ENCODE assay signal across 10 cellular contexts in the genomic region with DNA sequence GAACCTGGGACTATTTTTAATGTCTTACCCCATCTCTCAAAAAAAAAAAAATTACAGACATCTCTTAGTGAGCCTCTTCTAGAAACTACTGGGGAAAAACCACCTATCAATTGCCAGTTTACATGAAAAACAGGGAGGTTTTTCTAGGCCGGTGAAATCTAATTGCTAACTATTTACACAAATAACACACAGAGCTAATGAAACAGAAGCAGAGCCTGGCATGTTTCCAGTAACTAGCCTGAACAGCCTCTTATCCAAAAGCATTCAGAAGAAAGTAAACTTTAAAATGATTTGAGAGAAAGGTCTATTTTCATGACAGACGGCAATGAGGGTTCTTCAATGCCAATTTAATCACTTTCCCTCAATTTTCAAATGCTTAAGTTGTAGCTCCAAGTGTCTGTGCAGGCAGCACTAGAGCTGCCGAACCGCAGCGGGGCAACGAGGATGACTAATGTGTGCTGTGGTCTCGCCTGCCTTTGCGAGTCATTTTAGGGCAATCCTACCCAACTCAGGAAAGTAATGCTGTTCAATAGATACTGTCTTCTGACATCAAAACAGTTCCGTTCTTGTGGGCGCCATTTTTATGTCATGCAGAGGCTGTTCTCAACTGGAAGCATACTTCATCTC.
DNase-seq lines count a peak whose midpoint lies in the region; ATAC-seq, FAIRE-seq and TF ChIP-seq lines count a peak whose summit lies in the region.
"Had no signal": no experiment of that assay in that cellular context is flagged by ENCODE, and none has a peak within 500 bp of the region (broad histone marks: within the 10 kb centered on the region; RNA-seq: fewer than 3 reads in every experiment).

No MANE protein-coding gene starts in this region.

- TF ChIP-seq POLR2A in right lobe of liver (IDR thresholded peaks at IDR 0.05) (no peak), HepG2 (IDR thresholded peaks at IDR 0.05; ENCODE audit: insufficient read depth in 1 of 2, low read depth in 2 of 2, low read length in 2 of 2) (no peak), uterus (IDR thresholded peaks at IDR 0.05) (no peak)

- ATAC-seq in right lobe of liver = peak in 3 of 4 donors; percentile 43 to 51 (median 44)
- no peak for ATAC-seq in HepG2
- ATAC-seq in WTC11 = no peak

- no peak overlapping the region for H3K27ac ChIP-seq in right lobe of liver
- no peak overlapping the region for H3K27ac ChIP-seq in HepG2 (ENCODE audit: extremely low read length, insufficient read depth, low read length)
- no peak overlapping the region for H3K27ac ChIP-seq in trophoblast cell (ENCODE audit: low read depth, low read length)
- H3K27ac ChIP-seq in uterus = no peak overlapping the region

- H3K4me3 ChIP-seq in right lobe of liver (no peak overlapping the region), HepG2 (replicated peaks in 1 of 3; ENCODE audit: insufficient read depth in 1 of 3, low read depth in 2 of 3, low read length in 3 of 3) (no peak overlapping the region), fibroblast of villous mesenchyme (ENCODE audit: low read depth, low read length) (no peak overlapping the region), trophoblast cell (ENCODE audit: low read depth, low read length) (no peak overlapping the region), uterus (no peak overlapping the region)

- H3K18ac ChIP-seq in trophoblast cell (ENCODE audit: low read length) = no peak overlapping the region

- H4K91ac ChIP-seq in trophoblast cell (ENCODE audit: low read depth, low read length) = no peak overlapping the region

- TF ChIP-seq CTCF in right lobe of liver (IDR thresholded peaks at IDR 0.05) (no peak), HepG2 (CRISPR knock-in tag; IDR thresholded peaks at IDR 0.05) (no peak), WTC11 (IDR thresholded peaks at IDR 0.05) (no peak), fibroblast of villous mesenchyme (IDR thresholded peaks at IDR 0.05; ENCODE audit: insufficient read depth, low read depth, low read length) (no peak), type B pancreatic cell (conservative IDR thresholded peaks at IDR 0.05) (no peak), uterus (IDR thresholded peaks at IDR 0.05) (no peak)

- H3K4ac ChIP-seq in trophoblast cell (ENCODE audit: low read depth, low read length) = no peak overlapping the region

- H2AFZ ChIP-seq in HepG2 (ENCODE audit: low read length) (no peak overlapping the region), trophoblast cell (ENCODE audit: insufficient read depth, low read length, poor library complexity) (no peak overlapping the region)

- H3K27me3 Mint-ChIP-seq in WTC11 (ENCODE audit: low read depth) = no peaks in the 10 kb centered on the region
- H3K27me3 Mint-ChIP-seq in type B pancreatic cell = no peaks in the 10 kb centered on the region

- intact Hi-C loops in right lobe of liver (cut with DNase I) = no loop called here
- intact Hi-C loops in HepG2 (cut with micrococcal nuclease; ENCODE audit: unreplicated experiment) = no loop called here
- intact Hi-C loops in uterus (cut with DNase I; ENCODE audit: low total_unique reads) = no loop called here

- DNase-seq in right lobe of liver (no peak), HepG2 (ENCODE audit: low spot score) (no peak), WTC11 (ENCODE audit: low spot score) (no peak), fibroblast of villous mesenchyme (ENCODE audit: low read depth) (peak; percentile 36), type B pancreatic cell (ENCODE audit: extremely low spot score, unreplicated experiment) (no peak), trophoblast cell (no peak), uterus (no peak), NCI-H2171 treated with DMSO at 0.1 percent for 48 hours (lab: John Stamatoyannopoulos, UW) (no peak)
- DNase-seq: Calu3, GOT3 had no signal

- BruUV-seq in HepG2 (replicated peaks; lab: Mats Ljungman, UMichigan) = no TSS peak

- TF ChIP-seq EP300 in HepG2 (IDR thresholded peaks at IDR 0.05; ENCODE audit: low read depth in 2 of 2, low read length in 2 of 2) (no peak), HepG2 (CRISPR knock-in tag; IDR thresholded peaks at IDR 0.05; ENCODE audit: borderline replicate concordance) (no peak)

- H2BK120ac ChIP-seq in trophoblast cell (ENCODE audit: insufficient read depth, low read length, poor library complexity) = no peak overlapping the region

- no peak overlapping the region for H3K4me3 Mint-ChIP-seq in WTC11
- H3K4me3 Mint-ChIP-seq in type B pancreatic cell = no peak overlapping the region

- WGBS in right lobe of liver (ENCODE audit: insufficient coverage, low coverage, low lambda C conversion rate, missing lambda C conversion rate) = 68% methylated on average over 4 of the region's 10 CpGs
- WGBS in HepG2 (ENCODE audit: low lambda C conversion rate) = 90% methylated on average over 10 of the region's 10 CpGs
- WGBS in trophoblast cell (ENCODE audit: extremely low coverage, insufficient coverage, insufficient read length) = no CpG with 5 or more reads among the region's 10 CpGs

- H4K12ac ChIP-seq in trophoblast cell (ENCODE audit: low read depth, low read length) = no peak overlapping the region

- H3K4me1 ChIP-seq in right lobe of liver = peaks cover 0 to 9% (median 0%) of the 10 kb centered on the region in 4 donors
- H3K4me1 ChIP-seq in HepG2 (ENCODE audit: insufficient read depth, low read length) = no peaks in the 10 kb centered on the region
- no peaks in the 10 kb centered on the region for H3K4me1 ChIP-seq in trophoblast cell (ENCODE audit: control insufficient read depth in 1 of 2, insufficient read depth in 2 of 2, low read length in 2 of 2)
- no peaks in the 10 kb centered on the region for H3K4me1 ChIP-seq in uterus

- no peaks in the 10 kb centered on the region for H3K79me2 ChIP-seq in HepG2 (ENCODE audit: insufficient read depth, low read length)
- H3K79me2 ChIP-seq in trophoblast cell (ENCODE audit: control insufficient read depth, insufficient read depth, low read length, poor library complexity) = no peaks in the 10 kb centered on the region

- H4K20me1 ChIP-seq in HepG2 (ENCODE audit: insufficient read depth, low read length) = no peaks in the 10 kb centered on the region

- POLR2A ChIA-PET in HepG2 (lab: Yijun Ruan, JAX) = no interaction called here
- POLR2A ChIA-PET in WTC11 (lab: Charles Lee) = no interaction called here

- TF ChIP-seq RAD21 in HepG2 (CRISPR knock-in tag; IDR thresholded peaks at IDR 0.05) = no peak

- no peak overlapping the region for H3K23ac ChIP-seq in trophoblast cell (ENCODE audit: low read length)

- peaks cover 32% of the 10 kb centered on the region for H3K36me3 Mint-ChIP-seq in WTC11
- H3K36me3 Mint-ChIP-seq in type B pancreatic cell = peaks cover 21% of the 10 kb centered on the region

- no peak overlapping the region for H3K4me2 ChIP-seq in HepG2 (ENCODE audit: low read depth, low read length)
- no peak overlapping the region for H3K4me2 ChIP-seq in trophoblast cell (ENCODE audit: low read length)

- peaks cover 0 to 33% (median 12%) of the 10 kb centered on the region in 4 donors for H3K36me3 ChIP-seq in right lobe of liver
- H3K36me3 ChIP-seq in HepG2 (replicated peaks in 1 of 2; ENCODE audit: control insufficient read depth in 1 of 2, insufficient read depth in 2 of 2, low read length in 2 of 2) = peaks cover 3 to 18% of the 10 kb centered on the region in 2 experiments; a peak in 4 of 5 replicates
- peaks cover 30 to 37% of the 10 kb centered on the region in 2 experiments for H3K36me3 ChIP-seq in trophoblast cell (ENCODE audit: control insufficient read depth in 1 of 2, insufficient read depth in 2 of 2, low read length in 2 of 2)
- no peaks in the 10 kb centered on the region for H3K36me3 ChIP-seq in uterus

- H3K9me3 ChIP-seq in right lobe of liver (no peaks in the 10 kb centered on the region), HepG2 (ENCODE audit: low read length) (no peaks in the 10 kb centered on the region), trophoblast cell (ENCODE audit: insufficient read depth, low read depth, low read length) (no peaks in the 10 kb centered on the region), uterus (no peaks in the 10 kb centered on the region)

- no peak overlapping the region for H3K9ac ChIP-seq in HepG2 (ENCODE audit: insufficient read depth, low read depth, low read length)
- no peak overlapping the region for H3K9ac ChIP-seq in trophoblast cell (ENCODE audit: low read length)

- 0 out of 2 replicates have a peak overlapping the region, but pooled peaks have one; percentile 12 for H3K27ac Mint-ChIP-seq in WTC11
- H3K27ac Mint-ChIP-seq in type B pancreatic cell = peak overlapping the region; percentile 18

- H3K27me3 ChIP-seq in right lobe of liver (no peaks in the 10 kb centered on the region), HepG2 (ENCODE audit: control insufficient read depth in 1 of 2, insufficient read depth in 2 of 2, low read length in 2 of 2) (no peaks in the 10 kb centered on the region), trophoblast cell (ENCODE audit: insufficient read depth, low read length) (no peaks in the 10 kb centered on the region), uterus (no peaks in the 10 kb centered on the region)

- FAIRE-seq in HepG2 (lab: Jason Lieb, UNC) = no peak

- no peak overlapping the region for H2BK5ac ChIP-seq in trophoblast cell (ENCODE audit: low read depth, low read length, poor library complexity)

- no peak overlapping the region for H2BK12ac ChIP-seq in trophoblast cell (ENCODE audit: low read length)

- H3K4me1 Mint-ChIP-seq in WTC11 = peaks cover 34% of the 10 kb centered on the region
- peaks cover 6% of the 10 kb centered on the region for H3K4me1 Mint-ChIP-seq in type B pancreatic cell (ENCODE audit: unreplicated experiment)

- in situ Hi-C loops in HepG2 (cut with HindIII; ENCODE audit: extremely low pct_ligation_motif_present, low pct_unique_long_range_greater_than_20kb) = no loop called here

- CTCF ChIA-PET in HepG2 (lab: Yijun Ruan, JAX; ENCODE audit: low intra/inter-chr PET ratio, low total read pairs) = no interaction called here
- CTCF ChIA-PET in WTC11 (lab: Charles Lee) = interaction anchor here (1.0 to 12.4 kb wide), 6 partner anchors 9 to 76 kb away, joined by 3 to 416 read pairs (median 18); no protein-coding TSS in a partner anchor

- H4K8ac ChIP-seq in trophoblast cell (ENCODE audit: low read depth, low read length) = no peak overlapping the region

- H2AK5ac ChIP-seq in trophoblast cell (ENCODE audit: low read length) = no peak overlapping the region

- H3K79me1 ChIP-seq in trophoblast cell (ENCODE audit: low read length) = no peaks in the 10 kb centered on the region

- no peak overlapping the region for H3K14ac ChIP-seq in trophoblast cell (ENCODE audit: low read length)

- H3K9me3 Mint-ChIP-seq in WTC11 (no peaks in the 10 kb centered on the region), type B pancreatic cell (no peaks in the 10 kb centered on the region)

TF ChIP-seq in HepG2, 621 proteins besides CTCF, POLR2A, EP300 and RAD21 (continues in another document):
- no peak for TF ChIP-seq PCBP2 (optimal IDR thresholded peaks at IDR 0.05; ENCODE audit: low read depth, low read length, poor library complexity, severe bottlenecking)
- no peak for TF ChIP-seq FOXM1 (CRISPR knock-in tag; IDR thresholded peaks at IDR 0.05)

TF ChIP-seq in WTC11, 78 proteins besides CTCF, POLR2A, EP300 and RAD21 (continues in another document):
- no peak for TF ChIP-seq JAZF1 (CRISPR knock-in tag; IDR thresholded peaks at IDR 0.05)
- no peak for TF ChIP-seq ZNF138 (CRISPR knock-in tag; conservative IDR thresholded peaks at IDR 0.05)
- no peak for TF ChIP-seq TEAD4 (CRISPR knock-in tag; IDR thresholded peaks at IDR 0.05)
- no peak for TF ChIP-seq GTF2I (CRISPR knock-in tag; conservative IDR thresholded peaks at IDR 0.05)
- no peak for TF ChIP-seq ZNF263 (CRISPR knock-in tag; IDR thresholded peaks at IDR 0.05; ENCODE audit: low read depth)

Comparison
In these comparisons a context has a peak if more than half of its experiments do, and no peak if none do; other contexts are left out.
1. ATAC-seq: peak in right lobe of liver (3 of 4); none in HepG2 (single experiment) and WTC11 (single experiment).